Comparison of ENCODE assay signal across 1 cellular context in genomic region chr16:88977028-88977844, GRCh38.
A peak's percentile ranks its signal among the peaks of the same experiment; 100 is the strongest.
TF ChIP-seq lines count a peak whose summit lies in the region.

Gene CBFA2T3, minus strand, starts transcription at chr16:88977207. Its CDS starts 400 bp downstream, at chr16:88976807.

TF ChIP-seq in K562, 482 proteins besides CTCF, POLR2A, EP300 and RAD21 (continued from another document):
- no peak for TF ChIP-seq CHD7 (IDR thresholded peaks at IDR 0.05; ENCODE audit: low read depth, low read length)
- peak; percentile 91 for TF ChIP-seq ETV5 (CRISPR knock-in tag; IDR thresholded peaks at IDR 0.05; ENCODE audit: low read depth)
- TF ChIP-seq ATF2 (CRISPR knock-in tag; IDR thresholded peaks at IDR 0.05) = no peak
- TF ChIP-seq FOXK2 (conservative IDR thresholded peaks at IDR 0.05 in 1 of 2, IDR thresholded peaks at IDR 0.05 in 1 of 2; ENCODE audit: low read depth in 2 of 2) = peak in 1 of 2 experiments; percentile 22; a peak in 1 of 4 replicates
- 0 out of 2 replicates have a peak, but pooled peaks have one; percentile 38 for TF ChIP-seq TOE1 (IDR thresholded peaks at IDR 0.05; ENCODE audit: borderline replicate concordance)
- TF ChIP-seq TOE1 (CRISPR knock-in tag; IDR thresholded peaks at IDR 0.05; ENCODE audit: borderline replicate concordance, low read depth) = no peak
- no peak for TF ChIP-seq DIDO1 (tag; IDR thresholded peaks at IDR 0.05; ENCODE audit: low read depth)
- peak; percentile 35; the same call in 1 of the 2 replicates for TF ChIP-seq BCOR (IDR thresholded peaks at IDR 0.05)
- no peak for TF ChIP-seq ZSCAN29 (IDR thresholded peaks at IDR 0.05)
- peak; percentile 92 for TF ChIP-seq ZNF395 (CRISPR knock-in tag; IDR thresholded peaks at IDR 0.05)
- TF ChIP-seq SETDB1 (IDR thresholded peaks at IDR 0.05; ENCODE audit: low read length) = no peak
- TF ChIP-seq ZC3H8 (IDR thresholded peaks at IDR 0.05) = no peak
- peak; percentile 66 for TF ChIP-seq KDM5B (IDR thresholded peaks at IDR 0.05; ENCODE audit: insufficient replicate concordance, low read depth, low read length)
- TF ChIP-seq MXI1 (IDR thresholded peaks at IDR 0.05; ENCODE audit: low read depth, low read length) = peak; percentile 66; the same call in 1 of the 2 replicates
- TF ChIP-seq JUND (IDR thresholded peaks at IDR 0.05; ENCODE audit: borderline replicate concordance, low read depth, low read length) = peak; percentile 62
- no peak; the same call in 2 of the 3 replicates for TF ChIP-seq JUND (tag; IDR thresholded peaks at IDR 0.05; ENCODE audit: borderline replicate concordance, low read depth, low read length)
- peak; percentile 24; the same call in 1 of the 2 replicates for TF ChIP-seq ATF7 (IDR thresholded peaks at IDR 0.05)
- peak; percentile 44 to 95; a peak in 3 of 4 replicates for TF ChIP-seq UBTF (IDR thresholded peaks at IDR 0.05; ENCODE audit: borderline replicate concordance in 1 of 2, low read depth in 2 of 2, low read length in 2 of 2)
- TF ChIP-seq MIER1 (IDR thresholded peaks at IDR 0.05; ENCODE audit: low read depth) = no peak
- peak; percentile 65; the same call in 1 of the 2 replicates for TF ChIP-seq ZNF274 (IDR thresholded peaks at IDR 0.05; ENCODE audit: borderline replicate concordance, low read depth, low read length)
- peak; percentile 35 for TF ChIP-seq ATF1 (CRISPR knock-in tag; IDR thresholded peaks at IDR 0.05)
- peak; percentile 57 for TF ChIP-seq ATF1 (tag; IDR thresholded peaks at IDR 0.05)
- no peak for TF ChIP-seq THRB (CRISPR knock-in tag; conservative IDR thresholded peaks at IDR 0.05)
- no peak for TF ChIP-seq E2F1 (CRISPR knock-in tag; IDR thresholded peaks at IDR 0.05)
- TF ChIP-seq NRF1 (conservative IDR thresholded peaks at IDR 0.05 in 1 of 2, IDR thresholded peaks at IDR 0.05 in 1 of 2) = peak; percentile 76 to 81
- peak; percentile 95 for TF ChIP-seq MAX (CRISPR knock-in tag; IDR thresholded peaks at IDR 0.05)
TF ChIP-seq in K562: peak in this region for 128.
